1 cellular context compared by ENCODE assay signal in the genomic region with DNA sequence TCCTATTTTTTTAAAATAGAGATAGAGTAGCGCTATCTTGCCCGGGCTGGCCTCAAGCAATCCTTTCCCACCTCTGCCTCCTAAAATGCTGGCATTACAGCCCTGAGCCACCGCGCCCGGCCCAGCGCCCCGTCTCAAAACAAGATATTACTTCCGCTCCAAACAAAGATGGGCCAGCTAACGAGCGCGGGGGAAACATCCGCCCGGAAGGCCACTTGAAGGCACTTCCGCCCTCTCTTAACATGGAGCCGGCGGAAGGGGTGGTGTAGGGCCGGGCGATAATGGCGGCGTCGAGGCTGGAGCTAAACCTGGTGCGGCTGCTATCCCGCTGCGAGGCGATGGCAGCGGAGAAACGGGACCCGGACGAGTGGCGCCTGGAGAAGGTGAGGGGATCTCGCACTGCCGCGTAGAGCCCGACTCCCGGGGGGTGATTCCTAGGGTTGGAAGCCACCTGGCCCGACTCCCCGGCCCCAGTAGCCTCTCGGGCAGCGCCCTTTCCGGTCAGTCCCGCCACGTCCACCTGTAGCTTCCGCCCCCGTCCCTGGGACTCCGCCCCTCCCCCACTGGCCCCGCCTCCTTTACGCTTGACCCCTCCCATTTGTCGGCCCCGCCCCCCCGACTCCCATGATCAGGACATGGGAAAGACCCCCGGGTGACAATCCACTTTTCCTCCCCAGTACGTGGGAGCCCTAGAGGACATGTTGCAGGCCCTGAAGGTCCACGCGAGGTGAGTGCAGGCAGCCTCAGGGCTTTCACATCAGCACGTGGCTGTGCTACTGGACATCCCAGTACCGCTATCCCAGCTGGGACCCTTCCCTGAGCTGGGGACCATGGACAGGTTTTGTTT.
TF ChIP-seq lines count a peak whose summit lies in the region.

A gene with protein sequence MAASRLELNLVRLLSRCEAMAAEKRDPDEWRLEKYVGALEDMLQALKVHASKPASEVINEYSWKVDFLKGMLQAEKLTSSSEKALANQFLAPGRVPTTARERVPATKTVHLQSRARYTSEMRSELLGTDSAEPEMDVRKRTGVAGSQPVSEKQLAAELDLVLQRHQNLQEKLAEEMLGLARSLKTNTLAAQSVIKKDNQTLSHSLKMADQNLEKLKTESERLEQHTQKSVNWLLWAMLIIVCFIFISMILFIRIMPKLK (plus strand): TSS at position 233 of the 847 bp plus-strand sequence. CDS start 49 bp downstream, at position 282.

TF ChIP-seq in HCT116, 20 proteins besides CTCF, POLR2A, EP300 and RAD21 (continued from another document):
- TF ChIP-seq, protein P1, sequence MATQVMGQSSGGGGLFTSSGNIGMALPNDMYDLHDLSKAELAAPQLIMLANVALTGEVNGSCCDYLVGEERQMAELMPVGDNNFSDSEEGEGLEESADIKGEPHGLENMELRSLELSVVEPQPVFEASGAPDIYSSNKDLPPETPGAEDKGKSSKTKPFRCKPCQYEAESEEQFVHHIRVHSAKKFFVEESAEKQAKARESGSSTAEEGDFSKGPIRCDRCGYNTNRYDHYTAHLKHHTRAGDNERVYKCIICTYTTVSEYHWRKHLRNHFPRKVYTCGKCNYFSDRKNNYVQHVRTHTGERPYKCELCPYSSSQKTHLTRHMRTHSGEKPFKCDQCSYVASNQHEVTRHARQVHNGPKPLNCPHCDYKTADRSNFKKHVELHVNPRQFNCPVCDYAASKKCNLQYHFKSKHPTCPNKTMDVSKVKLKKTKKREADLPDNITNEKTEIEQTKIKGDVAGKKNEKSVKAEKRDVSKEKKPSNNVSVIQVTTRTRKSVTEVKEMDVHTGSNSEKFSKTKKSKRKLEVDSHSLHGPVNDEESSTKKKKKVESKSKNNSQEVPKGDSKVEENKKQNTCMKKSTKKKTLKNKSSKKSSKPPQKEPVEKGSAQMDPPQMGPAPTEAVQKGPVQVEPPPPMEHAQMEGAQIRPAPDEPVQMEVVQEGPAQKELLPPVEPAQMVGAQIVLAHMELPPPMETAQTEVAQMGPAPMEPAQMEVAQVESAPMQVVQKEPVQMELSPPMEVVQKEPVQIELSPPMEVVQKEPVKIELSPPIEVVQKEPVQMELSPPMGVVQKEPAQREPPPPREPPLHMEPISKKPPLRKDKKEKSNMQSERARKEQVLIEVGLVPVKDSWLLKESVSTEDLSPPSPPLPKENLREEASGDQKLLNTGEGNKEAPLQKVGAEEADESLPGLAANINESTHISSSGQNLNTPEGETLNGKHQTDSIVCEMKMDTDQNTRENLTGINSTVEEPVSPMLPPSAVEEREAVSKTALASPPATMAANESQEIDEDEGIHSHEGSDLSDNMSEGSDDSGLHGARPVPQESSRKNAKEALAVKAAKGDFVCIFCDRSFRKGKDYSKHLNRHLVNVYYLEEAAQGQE (IDR thresholded peaks at IDR 0.05; ENCODE audit: low read depth): no peak
- TF ChIP-seq CBX3 (IDR thresholded peaks at IDR 0.05; ENCODE audit: low read depth) (no peak), EZH2phosphoT487 (IDR thresholded peaks at IDR 0.05; ENCODE audit: borderline replicate concordance) (no peak), SIN3A (IDR thresholded peaks at IDR 0.05; ENCODE audit: low read depth) (peak; percentile 86), ZFX (IDR thresholded peaks at IDR 0.05) (peak; percentile 51; the same call in 1 of the 2 replicates), SP1 (IDR thresholded peaks at IDR 0.05; ENCODE audit: low read depth) (peak; percentile 73), CEBPB (IDR thresholded peaks at IDR 0.05; ENCODE audit: low read depth) (no peak), EZH2 (IDR thresholded peaks at IDR 0.05) (no peak), YY1 (IDR thresholded peaks at IDR 0.05; ENCODE audit: extremely low read depth, insufficient replicate concordance, low read depth, low read length) (peak; percentile 98), ZNF274 (IDR thresholded peaks at IDR 0.05; ENCODE audit: low read depth, low read length) (no peak), TCF7L2 (IDR thresholded peaks at IDR 0.05; ENCODE audit: borderline replicate concordance, extremely low read depth, insufficient read depth, insufficient read length) (peak; percentile 84), POLR2AphosphoS5 (IDR thresholded peaks at IDR 0.05; ENCODE audit: low read depth, low read length) (peak; percentile 88), JUND (IDR thresholded peaks at IDR 0.05) (no peak), EGR1 (IDR thresholded peaks at IDR 0.05; ENCODE audit: low read depth) (peak; percentile 88)
- TF ChIP-seq, protein P2, sequence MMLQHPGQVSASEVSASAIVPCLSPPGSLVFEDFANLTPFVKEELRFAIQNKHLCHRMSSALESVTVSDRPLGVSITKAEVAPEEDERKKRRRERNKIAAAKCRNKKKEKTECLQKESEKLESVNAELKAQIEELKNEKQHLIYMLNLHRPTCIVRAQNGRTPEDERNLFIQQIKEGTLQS (IDR thresholded peaks at IDR 0.05): no peak
- TF ChIP-seq, protein P3, sequence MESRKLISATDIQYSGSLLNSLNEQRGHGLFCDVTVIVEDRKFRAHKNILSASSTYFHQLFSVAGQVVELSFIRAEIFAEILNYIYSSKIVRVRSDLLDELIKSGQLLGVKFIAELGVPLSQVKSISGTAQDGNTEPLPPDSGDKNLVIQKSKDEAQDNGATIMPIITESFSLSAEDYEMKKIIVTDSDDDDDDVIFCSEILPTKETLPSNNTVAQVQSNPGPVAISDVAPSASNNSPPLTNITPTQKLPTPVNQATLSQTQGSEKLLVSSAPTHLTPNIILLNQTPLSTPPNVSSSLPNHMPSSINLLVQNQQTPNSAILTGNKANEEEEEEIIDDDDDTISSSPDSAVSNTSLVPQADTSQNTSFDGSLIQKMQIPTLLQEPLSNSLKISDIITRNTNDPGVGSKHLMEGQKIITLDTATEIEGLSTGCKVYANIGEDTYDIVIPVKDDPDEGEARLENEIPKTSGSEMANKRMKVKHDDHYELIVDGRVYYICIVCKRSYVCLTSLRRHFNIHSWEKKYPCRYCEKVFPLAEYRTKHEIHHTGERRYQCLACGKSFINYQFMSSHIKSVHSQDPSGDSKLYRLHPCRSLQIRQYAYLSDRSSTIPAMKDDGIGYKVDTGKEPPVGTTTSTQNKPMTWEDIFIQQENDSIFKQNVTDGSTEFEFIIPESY (IDR thresholded peaks at IDR 0.05; ENCODE audit: extremely low read depth, insufficient replicate concordance, low read length): no peak
- TF ChIP-seq, protein P4, sequence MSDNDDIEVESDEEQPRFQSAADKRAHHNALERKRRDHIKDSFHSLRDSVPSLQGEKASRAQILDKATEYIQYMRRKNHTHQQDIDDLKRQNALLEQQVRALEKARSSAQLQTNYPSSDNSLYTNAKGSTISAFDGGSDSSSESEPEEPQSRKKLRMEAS (IDR thresholded peaks at IDR 0.05): peak; percentile 80
